Comparison of ENCODE assay signal across 9 cellular contexts in genomic region chr3:170614214-170614966, GRCh38. TPM values are rescaled to one million over a fixed set of nuclear protein-coding genes. Genes with fewer than 3 reads are reported as not detected.
A peak's percentile ranks its signal among the peaks of the same experiment; 100 is the strongest.
DNase-seq lines count a peak whose midpoint lies in the region; ATAC-seq and TF ChIP-seq lines count a peak whose summit lies in the region.
"Had no signal": no experiment of that assay in that cellular context is flagged by ENCODE, and none has a peak within 500 bp of the region (broad histone marks: within the 10 kb centered on the region; RNA-seq: fewer than 3 reads in every experiment).

No MANE protein-coding gene starts in this region.

- H3K27me3 ChIP-seq in mesenchymal stem cell (ENCODE audit: control insufficient read depth in 1 of 2, insufficient read depth in 1 of 2, low read length in 2 of 2) (no peaks in the 10 kb centered on the region), stomach (no peaks in the 10 kb centered on the region)

- intact Hi-C loops in stomach (cut with DNase I; ENCODE audit: low total_unique reads) = no loop called here

- no peak overlapping the region for H3K23ac ChIP-seq in mesenchymal stem cell (ENCODE audit: low read length in 2 of 2)

- H3K9ac ChIP-seq in mesenchymal stem cell (ENCODE audit: low read length) = peak overlapping the region; percentile 25

- peak overlapping the region; percentile 26 for H2BK15ac ChIP-seq in mesenchymal stem cell (ENCODE audit: low read depth, poor library complexity, severe bottlenecking)

- no peak overlapping the region for H4K91ac ChIP-seq in mesenchymal stem cell (ENCODE audit: low read length)

- no peak overlapping the region for H4K8ac ChIP-seq in mesenchymal stem cell (ENCODE audit: low read length)

- H3K27ac ChIP-seq in mesenchymal stem cell (ENCODE audit: low read length, poor library complexity, severe bottlenecking) = no peak overlapping the region
- H3K27ac ChIP-seq in stomach = no peak overlapping the region

- H3K4me2 ChIP-seq in mesenchymal stem cell (ENCODE audit: low read length, poor library complexity, severe bottlenecking) = no peak overlapping the region

- H2AFZ ChIP-seq in mesenchymal stem cell (ENCODE audit: low read depth, low read length) = no peak overlapping the region

- no peaks in the 10 kb centered on the region for H3K36me3 ChIP-seq in mesenchymal stem cell (ENCODE audit: control insufficient read depth in 1 of 2, insufficient read depth in 2 of 2, low read depth in 1 of 2, low read length in 2 of 2)
- no peaks in the 10 kb centered on the region for H3K36me3 ChIP-seq in stomach

- no peak for TF ChIP-seq CTCF in AG10803 (conservative IDR thresholded peaks at IDR 0.05; ENCODE audit: low read length)
- no peak for TF ChIP-seq CTCF in choroid plexus epithelial cell (conservative IDR thresholded peaks at IDR 0.05; ENCODE audit: low read depth, low read length)
- no peak for TF ChIP-seq CTCF in stomach (IDR thresholded peaks at IDR 0.05)

- peak overlapping the region in 1 of 2 experiments; percentile 58 for H3K18ac ChIP-seq in mesenchymal stem cell (ENCODE audit: low read depth in 1 of 2, low read length in 2 of 2)

- H3K79me1 ChIP-seq in mesenchymal stem cell (replicated peaks; ENCODE audit: low read length, poor library complexity, severe bottlenecking) = no peaks in the 10 kb centered on the region

- no peak overlapping the region for H2BK120ac ChIP-seq in mesenchymal stem cell (ENCODE audit: low read depth, low read length)

- no peak overlapping the region for H2BK12ac ChIP-seq in mesenchymal stem cell (ENCODE audit: low read length in 2 of 2)

- H3K4me3 ChIP-seq in AG10803 (ENCODE audit: low read length) = no peak overlapping the region
- H3K4me3 ChIP-seq in choroid plexus epithelial cell (ENCODE audit: low read depth, low read length) = no peak overlapping the region
- no peak overlapping the region for H3K4me3 ChIP-seq in mesenchymal stem cell (ENCODE audit: insufficient read depth in 1 of 2, low read depth in 1 of 2, low read length in 2 of 2)
- H3K4me3 ChIP-seq in stomach = no peak overlapping the region

- H3K4me1 ChIP-seq in mesenchymal stem cell (ENCODE audit: control insufficient read depth, insufficient read depth, low read depth, low read length) = peaks cover 3% of the 10 kb centered on the region
- no peaks in the 10 kb centered on the region for H3K4me1 ChIP-seq in stomach

- no peak for TF ChIP-seq EP300 in stomach (IDR thresholded peaks at IDR 0.05)

- DNase-seq in AG10803 (ENCODE audit: low read depth) (peak; percentile 87), MV-4-11 (lab: John Stamatoyannopoulos, UW) (peak; percentile 65), choroid plexus epithelial cell (ENCODE audit: low read depth) (peak; percentile 83), mesenchymal stem cell (peak; percentile 89), GDM1 (lab: John Stamatoyannopoulos, UW) (no peak), stomach (no peak), NCI-H510A (lab: John Stamatoyannopoulos, UW) (no peak)
- DNase-seq: NCI-H1930 had no signal

- H3K14ac ChIP-seq in mesenchymal stem cell (ENCODE audit: low read length in 2 of 2) = no peak overlapping the region

- no peak for ATAC-seq in HG03565 (IDR thresholded peaks at IDR 0.05; ENCODE audit: unreplicated experiment)

- no peak overlapping the region for H2BK5ac ChIP-seq in mesenchymal stem cell (ENCODE audit: low read depth, low read length, poor library complexity, severe bottlenecking)

- 41% methylated on average over 5 of the region's 5 CpGs for WGBS in mesenchymal stem cell
- WGBS in stomach, 5 donors = 49 to 66% (median 61%) methylated on average over 5 of the region's 5 CpGs

- H2AK5ac ChIP-seq in mesenchymal stem cell (ENCODE audit: low read length, severe bottlenecking) = no peak overlapping the region

- H3K4ac ChIP-seq in mesenchymal stem cell (ENCODE audit: low read depth in 1 of 2, low read length in 2 of 2) = peak overlapping the region in 1 of 2 experiments; percentile 1

- H3K9me3 ChIP-seq in mesenchymal stem cell (ENCODE audit: control insufficient read depth, low read length) (no peaks in the 10 kb centered on the region), stomach (peaks cover 0 to 3% (median 0%) of the 10 kb centered on the region in 4 donors)

- no peak for TF ChIP-seq POLR2A in stomach (IDR thresholded peaks at IDR 0.05)

RNA-seq across cellular contexts. Expression of gene SLC7A14, which starts 28.5 kb away (rescaled TPM):
- polyA plus RNA-seq in mesenchymal stem cell (2013, experiment 1 of 2) = 0.94 TPM
- 0.99 TPM for polyA plus RNA-seq in mesenchymal stem cell (2013, experiment 2 of 2)
- total RNA-seq in stomach = 1 to 10 TPM in 1 of 5 donors, under 1 TPM in 1, not detected in 3; 0.43 to 2.4 TPM
- polyA plus RNA-seq in stomach = under 1 TPM in 1 of 3 donors, not detected in 2; 0.10 TPM

Comparison
In these comparisons a context has a peak if more than half of its experiments do, and no peak if none do; other contexts are left out.
1. DNase-seq: peak in AG10803 (single experiment), MV-4-11 (single experiment), choroid plexus epithelial cell (single experiment) and mesenchymal stem cell (single experiment); none in GDM1 (single experiment), stomach (single experiment) and NCI-H510A (single experiment).